Comparison of ENCODE assay signal across 13 cellular contexts in the genomic region with DNA sequence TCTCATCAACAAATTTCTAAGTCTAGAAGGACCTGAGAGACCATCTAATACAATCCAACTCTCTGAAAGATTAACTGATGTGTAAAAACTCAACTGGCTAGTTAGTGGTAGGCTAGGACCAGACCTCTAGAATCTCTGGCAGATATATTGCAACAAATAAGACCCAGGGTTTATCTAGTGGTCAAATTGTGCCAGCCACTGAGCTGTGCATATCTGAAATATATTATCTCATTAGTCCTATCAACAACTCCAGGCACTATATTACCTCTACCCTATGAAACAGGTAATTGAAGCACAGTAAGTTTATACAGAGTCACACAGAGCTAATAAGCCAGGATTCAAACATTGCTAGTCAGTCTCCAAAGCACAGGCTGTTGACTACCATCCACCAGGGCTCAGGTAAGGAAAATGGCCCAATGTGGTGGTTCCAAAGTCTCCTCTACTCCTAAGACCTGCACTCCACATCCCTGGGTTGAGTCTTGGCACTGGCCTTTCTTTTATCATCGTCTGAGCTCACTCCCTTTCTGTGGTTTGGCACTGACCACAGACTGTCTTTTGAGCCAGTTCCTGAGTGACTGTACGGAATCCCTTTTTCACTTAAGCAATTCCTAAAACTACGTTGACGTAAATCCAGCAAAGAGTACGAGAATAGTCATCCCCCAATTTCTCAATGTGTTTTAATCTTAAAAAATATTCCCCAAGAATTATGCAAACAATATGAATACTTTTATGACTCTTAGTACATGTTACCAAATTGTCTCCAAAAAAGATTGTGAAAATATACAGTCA. TPM values are rescaled to one million over a fixed set of nuclear protein-coding genes. Genes with fewer than 3 reads are reported as not detected.
DNase-seq lines count a peak whose midpoint lies in the region; ATAC-seq and TF ChIP-seq lines count a peak whose summit lies in the region.
"Had no signal": no experiment of that assay in that cellular context is flagged by ENCODE, and none has a peak within 500 bp of the region (broad histone marks: within the 10 kb centered on the region; RNA-seq: fewer than 3 reads in every experiment).

No MANE protein-coding gene starts in this region.

- no peak for TF ChIP-seq CTCF in fibroblast of villous mesenchyme (IDR thresholded peaks at IDR 0.05; ENCODE audit: insufficient read depth, low read depth, low read length)
- no peak for TF ChIP-seq CTCF in A673 (conservative IDR thresholded peaks at IDR 0.05; ENCODE audit: low read depth, low read length)

- POLR2A ChIA-PET in A673 (lab: Charles Lee; ENCODE audit: low non-redundant PET), result no interaction called here

- H2AFZ ChIP-seq in GM23248, result no peak overlapping the region

- H4K20me1 ChIP-seq in GM23248 (ENCODE audit: insufficient read depth), result no peaks in the 10 kb centered on the region

- H3K4me2 ChIP-seq in GM23248 (ENCODE audit: unreplicated experiment) (peak overlapping the region; percentile 42), skeletal muscle satellite cell (ENCODE audit: low read length) (peak overlapping the region; percentile 33)

- intact Hi-C loops in A673 (cut with micrococcal nuclease; ENCODE audit: unreplicated experiment), result no loop called here

- no TSS peak for BruUV-seq in A673 (replicated peaks; lab: Mats Ljungman, UMichigan)

- H3K9me2 ChIP-seq in GM23248 (ENCODE audit: insufficient read depth), result no peaks in the 10 kb centered on the region

- no peak for ATAC-seq in HG02759 (IDR thresholded peaks at IDR 0.05; ENCODE audit: unreplicated experiment)

- H3K27ac ChIP-seq in GM23248 (peak overlapping the region; percentile 35; the same call in 1 of the 2 replicates), A673 (ENCODE audit: low read depth, low read length, poor library complexity, severe bottlenecking) (no peak overlapping the region)
- H3K27ac ChIP-seq: vagina had no signal

- H3K9ac ChIP-seq in GM23248 (no peak overlapping the region), skeletal muscle satellite cell (ENCODE audit: low read depth, low read length) (peak overlapping the region; percentile 29)

- no peaks in the 10 kb centered on the region for H3K79me2 ChIP-seq in GM23248 (ENCODE audit: insufficient read depth)

- DNase-seq in GM23248 (peak; percentile 98), SK-MEL-5 (ENCODE audit: low read depth, low spot score) (peak; percentile 26), fibroblast of villous mesenchyme (ENCODE audit: low read depth) (peak; percentile 92), kidney glomerular epithelial cell (lab: John Stamatoyannopoulos, UW) (no peak), NCI-H2029 (lab: John Stamatoyannopoulos, UW) (no peak), A673 (ENCODE audit: low spot score) (no peak)
- DNase-seq: endodermal cell; GF-D8; NCI-H1694 treated with DMSO at 0.1 percent for 48 hours; stimulated activated CD4-positive, alpha-beta T cell treated with anti-CD3 and anti-CD28 coated beads, Interleukin-4, amount 100 ng/mL, for 1 hour had no signal

- peaks cover 11% of the 10 kb centered on the region for H3K4me1 ChIP-seq in GM23248 (ENCODE audit: insufficient read depth)
- peaks cover 12% of the 10 kb centered on the region for H3K4me1 ChIP-seq in skeletal muscle satellite cell (ENCODE audit: control insufficient read depth, insufficient read depth, low read length)
- no peaks in the 10 kb centered on the region for H3K4me1 ChIP-seq in A673 (ENCODE audit: insufficient read depth, low read length, poor library complexity, severe bottlenecking)
- H3K4me1 ChIP-seq: vagina had no signal

- CTCF ChIA-PET in A673 (lab: Charles Lee), result no interaction called here

- H3K9me3 ChIP-seq in GM23248 (ENCODE audit: low read depth) (no peaks in the 10 kb centered on the region), skeletal muscle satellite cell (replicated peaks; ENCODE audit: low read length) (no peaks in the 10 kb centered on the region), A673 (ENCODE audit: low read depth, low read length, poor library complexity, severe bottlenecking) (no peaks in the 10 kb centered on the region)
- H3K9me3 ChIP-seq: vagina had no signal

- H3F3A ChIP-seq in GM23248 (ENCODE audit: insufficient read depth), result peaks cover 3% of the 10 kb centered on the region; the same call in 1 of the 2 replicates

- H3K4me3 ChIP-seq in GM23248 (no peak overlapping the region), fibroblast of villous mesenchyme (ENCODE audit: low read depth, low read length) (no peak overlapping the region), skeletal muscle satellite cell (ENCODE audit: low read length) (peak overlapping the region; percentile 9), A673 (ENCODE audit: low read depth, low read length, poor library complexity, severe bottlenecking) (no peak overlapping the region)
- H3K4me3 ChIP-seq: vagina had no signal

- H3K36me3 ChIP-seq in GM23248 (ENCODE audit: low read depth), result no peaks in the 10 kb centered on the region
- H3K36me3 ChIP-seq in skeletal muscle satellite cell (ENCODE audit: insufficient read depth, low read length), result no peaks in the 10 kb centered on the region
- no peaks in the 10 kb centered on the region for H3K36me3 ChIP-seq in A673 (ENCODE audit: insufficient read depth, low read length, poor library complexity, severe bottlenecking)
- H3K36me3 ChIP-seq: vagina had no signal

- in situ Hi-C loops in GM23248 (cut with MboI) (loop anchor here (25.0 kb wide), 1 partner anchor 596 kb away; no protein-coding TSS in a partner anchor), SK-MEL-5 (cut with HindIII; ENCODE audit: low pct_unique_long_range_greater_than_20kb, low sequenced_read_pairs) (no loop called here)

- WGBS in GM23248 (ENCODE audit: low coverage in 1 of 2, low lambda C conversion rate in 2 of 2, missing lambda C conversion rate in 2 of 2), 2 experiments, result 0 to 4% methylated on average over 5 of the region's 5 CpGs

- H3K27me3 ChIP-seq in GM23248 (replicated peaks; ENCODE audit: insufficient read depth) (no peaks in the 10 kb centered on the region), skeletal muscle satellite cell (ENCODE audit: control insufficient read depth, insufficient read depth, low read length) (no peaks in the 10 kb centered on the region), A673 (replicated peaks; ENCODE audit: insufficient read depth, low read depth, low read length, poor library complexity) (no peaks in the 10 kb centered on the region)
- H3K27me3 ChIP-seq: vagina had no signal

RNA-seq across cellular contexts. Expression of gene PID1, which starts 11.9 kb away (rescaled TPM):
- 4.9 and 5.9 TPM in 2 replicates for total RNA-seq in GM23248 (2014; rRNA removed; shearing (Covaris generic))
- polyA plus RNA-seq in GM23248 (2016; fragmentation: Nextera tagmentation; extraction: Ambion mirVana), result 8.6 and 9.6 TPM in 2 replicates
- total RNA-seq in SK-MEL-5 (2014; rRNA removed; shearing (Covaris generic)), result 0.95 and 1.4 TPM in 2 replicates
- 3.4 and 3.9 TPM in 2 replicates for polyA plus RNA-seq in SK-MEL-5 (2015; cell fraction: cytosol; rRNA removed)
- polyA plus RNA-seq in SK-MEL-5 (2015; cell fraction: nucleus; rRNA removed), result 0.91 and 1.4 TPM in 2 replicates
- total RNA-seq in fibroblast of villous mesenchyme (12.1 and 16.4 TPM in 2 replicates), A673 (2021) (1.5 and 1.9 TPM in 2 replicates)
- total RNA-seq in skeletal muscle satellite cell (2012; rRNA removed), result 16.8 and 24.3 TPM in 2 replicates

Comparison
In these comparisons a context has a peak if more than half of its experiments do, and no peak if none do; other contexts are left out.
1. DNase-seq: peak in GM23248 (single experiment), SK-MEL-5 (single experiment) and fibroblast of villous mesenchyme (single experiment); none in kidney glomerular epithelial cell (single experiment), NCI-H2029 (single experiment) and A673 (single experiment).